1 cellular context compared by ENCODE assay signal in the genomic region with DNA sequence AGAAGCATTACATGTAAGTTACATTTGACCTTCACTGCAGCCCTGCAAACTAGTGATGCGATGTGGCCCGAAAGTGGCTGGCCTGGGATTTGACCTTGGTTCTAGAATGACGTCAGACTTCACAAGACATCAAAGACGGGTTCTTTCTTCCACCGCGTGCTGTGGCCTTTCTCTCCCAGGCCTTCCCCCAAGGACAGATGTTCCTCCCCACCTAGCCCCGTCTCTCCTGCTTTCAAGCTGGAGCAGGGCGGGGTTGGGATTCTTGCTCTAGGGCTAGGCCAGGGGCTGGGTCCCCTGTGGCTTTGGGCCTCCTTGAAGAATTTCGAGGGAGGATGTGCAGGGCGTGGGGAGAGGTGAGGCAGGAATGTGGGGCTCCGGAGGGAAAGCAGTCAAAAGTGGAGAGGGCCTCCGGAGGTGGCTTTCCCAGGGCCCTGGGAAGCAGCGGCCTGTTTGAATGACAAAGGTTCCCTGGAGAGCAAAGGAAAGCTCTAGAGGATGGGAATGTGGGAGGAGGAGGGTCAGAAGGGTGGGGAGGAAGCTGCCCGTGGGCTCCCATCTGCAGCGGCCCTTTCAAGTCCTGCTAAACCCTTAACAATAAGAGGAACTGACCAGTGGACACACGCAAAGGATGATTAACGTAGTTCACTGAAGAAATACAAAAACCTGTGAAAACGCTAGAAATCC.
TF ChIP-seq lines count a peak whose summit lies in the region.

No MANE protein-coding gene starts in this region.

TF ChIP-seq in HepG2, 621 proteins besides CTCF, POLR2A, EP300 and RAD21 (continued from another document and continues in another):
- TF ChIP-seq, protein P1, sequence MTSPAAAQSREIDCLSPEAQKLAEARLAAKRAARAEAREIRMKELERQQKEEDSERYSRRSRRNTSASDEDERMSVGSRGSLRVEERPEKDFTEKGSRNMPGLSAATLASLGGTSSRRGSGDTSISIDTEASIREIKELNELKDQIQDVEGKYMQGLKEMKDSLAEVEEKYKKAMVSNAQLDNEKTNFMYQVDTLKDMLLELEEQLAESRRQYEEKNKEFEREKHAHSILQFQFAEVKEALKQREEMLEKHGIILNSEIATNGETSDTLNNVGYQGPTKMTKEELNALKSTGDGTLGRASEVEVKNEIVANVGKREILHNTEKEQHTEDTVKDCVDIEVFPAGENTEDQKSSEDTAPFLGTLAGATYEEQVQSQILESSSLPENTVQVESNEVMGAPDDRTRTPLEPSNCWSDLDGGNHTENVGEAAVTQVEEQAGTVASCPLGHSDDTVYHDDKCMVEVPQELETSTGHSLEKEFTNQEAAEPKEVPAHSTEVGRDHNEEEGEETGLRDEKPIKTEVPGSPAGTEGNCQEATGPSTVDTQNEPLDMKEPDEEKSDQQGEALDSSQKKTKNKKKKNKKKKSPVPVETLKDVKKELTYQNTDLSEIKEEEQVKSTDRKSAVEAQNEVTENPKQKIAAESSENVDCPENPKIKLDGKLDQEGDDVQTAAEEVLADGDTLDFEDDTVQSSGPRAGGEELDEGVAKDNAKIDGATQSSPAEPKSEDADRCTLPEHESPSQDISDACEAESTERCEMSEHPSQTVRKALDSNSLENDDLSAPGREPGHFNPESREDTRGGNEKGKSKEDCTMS (CRISPR knock-in tag; conservative IDR thresholded peaks at IDR 0.05): no peak
- TF ChIP-seq MTF1 (CRISPR knock-in tag; IDR thresholded peaks at IDR 0.05): no peak
- no peak for TF ChIP-seq TP53 (CRISPR knock-in tag; conservative IDR thresholded peaks at IDR 0.05)
- TF ChIP-seq KMT2A (CRISPR knock-in tag; IDR thresholded peaks at IDR 0.05): no peak
- TF ChIP-seq ERF (CRISPR knock-in tag; IDR thresholded peaks at IDR 0.05): peak; percentile 69; the same call in 1 of the 2 replicates
- no peak for TF ChIP-seq DPF2 (CRISPR knock-in tag; IDR thresholded peaks at IDR 0.05; ENCODE audit: borderline replicate concordance, low read depth)
- TF ChIP-seq ZBTB7B (CRISPR knock-in tag; IDR thresholded peaks at IDR 0.05): no peak
- TF ChIP-seq DRAP1 (CRISPR knock-in tag; IDR thresholded peaks at IDR 0.05): no peak
- no peak for TF ChIP-seq FOSL1 (CRISPR knock-in tag; IDR thresholded peaks at IDR 0.05; ENCODE audit: borderline replicate concordance)
- TF ChIP-seq CCAR2 (optimal IDR thresholded peaks at IDR 0.05; ENCODE audit: low read depth, low read length): no peak
- TF ChIP-seq, protein P2, sequence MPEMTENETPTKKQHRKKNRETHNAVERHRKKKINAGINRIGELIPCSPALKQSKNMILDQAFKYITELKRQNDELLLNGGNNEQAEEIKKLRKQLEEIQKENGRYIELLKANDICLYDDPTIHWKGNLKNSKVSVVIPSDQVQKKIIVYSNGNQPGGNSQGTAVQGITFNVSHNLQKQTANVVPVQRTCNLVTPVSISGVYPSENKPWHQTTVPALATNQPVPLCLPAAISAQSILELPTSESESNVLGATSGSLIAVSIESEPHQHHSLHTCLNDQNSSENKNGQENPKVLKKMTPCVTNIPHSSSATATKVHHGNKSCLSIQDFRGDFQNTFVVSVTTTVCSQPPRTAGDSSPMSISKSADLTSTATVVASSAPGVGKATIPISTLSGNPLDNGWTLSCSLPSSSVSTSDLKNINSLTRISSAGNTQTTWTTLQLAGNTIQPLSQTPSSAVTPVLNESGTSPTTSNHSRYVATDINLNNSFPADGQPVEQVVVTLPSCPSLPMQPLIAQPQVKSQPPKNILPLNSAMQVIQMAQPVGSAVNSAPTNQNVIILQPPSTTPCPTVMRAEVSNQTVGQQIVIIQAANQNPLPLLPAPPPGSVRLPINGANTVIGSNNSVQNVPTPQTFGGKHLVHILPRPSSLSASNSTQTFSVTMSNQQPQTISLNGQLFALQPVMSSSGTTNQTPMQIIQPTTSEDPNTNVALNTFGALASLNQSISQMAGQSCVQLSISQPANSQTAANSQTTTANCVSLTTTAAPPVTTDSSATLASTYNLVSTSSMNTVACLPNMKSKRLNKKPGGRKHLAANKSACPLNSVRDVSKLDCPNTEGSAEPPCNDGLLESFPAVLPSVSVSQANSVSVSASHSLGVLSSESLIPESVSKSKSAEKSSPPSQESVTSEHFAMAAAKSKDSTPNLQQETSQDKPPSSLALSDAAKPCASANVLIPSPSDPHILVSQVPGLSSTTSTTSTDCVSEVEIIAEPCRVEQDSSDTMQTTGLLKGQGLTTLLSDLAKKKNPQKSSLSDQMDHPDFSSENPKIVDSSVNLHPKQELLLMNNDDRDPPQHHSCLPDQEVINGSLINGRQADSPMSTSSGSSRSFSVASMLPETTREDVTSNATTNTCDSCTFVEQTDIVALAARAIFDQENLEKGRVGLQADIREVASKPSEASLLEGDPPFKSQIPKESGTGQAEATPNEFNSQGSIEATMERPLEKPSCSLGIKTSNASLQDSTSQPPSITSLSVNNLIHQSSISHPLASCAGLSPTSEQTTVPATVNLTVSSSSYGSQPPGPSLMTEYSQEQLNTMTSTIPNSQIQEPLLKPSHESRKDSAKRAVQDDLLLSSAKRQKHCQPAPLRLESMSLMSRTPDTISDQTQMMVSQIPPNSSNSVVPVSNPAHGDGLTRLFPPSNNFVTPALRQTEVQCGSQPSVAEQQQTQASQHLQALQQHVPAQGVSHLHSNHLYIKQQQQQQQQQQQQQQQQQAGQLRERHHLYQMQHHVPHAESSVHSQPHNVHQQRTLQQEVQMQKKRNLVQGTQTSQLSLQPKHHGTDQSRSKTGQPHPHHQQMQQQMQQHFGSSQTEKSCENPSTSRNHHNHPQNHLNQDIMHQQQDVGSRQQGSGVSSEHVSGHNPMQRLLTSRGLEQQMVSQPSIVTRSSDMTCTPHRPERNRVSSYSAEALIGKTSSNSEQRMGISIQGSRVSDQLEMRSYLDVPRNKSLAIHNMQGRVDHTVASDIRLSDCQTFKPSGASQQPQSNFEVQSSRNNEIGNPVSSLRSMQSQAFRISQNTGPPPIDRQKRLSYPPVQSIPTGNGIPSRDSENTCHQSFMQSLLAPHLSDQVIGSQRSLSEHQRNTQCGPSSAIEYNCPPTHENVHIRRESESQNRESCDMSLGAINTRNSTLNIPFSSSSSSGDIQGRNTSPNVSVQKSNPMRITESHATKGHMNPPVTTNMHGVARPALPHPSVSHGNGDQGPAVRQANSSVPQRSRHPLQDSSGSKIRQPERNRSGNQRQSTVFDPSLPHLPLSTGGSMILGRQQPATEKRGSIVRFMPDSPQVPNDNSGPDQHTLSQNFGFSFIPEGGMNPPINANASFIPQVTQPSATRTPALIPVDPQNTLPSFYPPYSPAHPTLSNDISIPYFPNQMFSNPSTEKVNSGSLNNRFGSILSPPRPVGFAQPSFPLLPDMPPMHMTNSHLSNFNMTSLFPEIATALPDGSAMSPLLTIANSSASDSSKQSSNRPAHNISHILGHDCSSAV (CRISPR knock-in tag; IDR thresholded peaks at IDR 0.05; ENCODE audit: borderline replicate concordance): no peak
- no peak for TF ChIP-seq PHB2 (IDR thresholded peaks at IDR 0.05; ENCODE audit: partially characterized antibody)
- no peak for TF ChIP-seq NFATC3 (CRISPR knock-in tag; IDR thresholded peaks at IDR 0.05)
- no peak for TF ChIP-seq AGO2 (optimal IDR thresholded peaks at IDR 0.05; ENCODE audit: low read depth, low read length)
- no peak for TF ChIP-seq ZNF382 (CRISPR knock-in tag; IDR thresholded peaks at IDR 0.05; ENCODE audit: borderline replicate concordance)
- TF ChIP-seq, protein P3, sequence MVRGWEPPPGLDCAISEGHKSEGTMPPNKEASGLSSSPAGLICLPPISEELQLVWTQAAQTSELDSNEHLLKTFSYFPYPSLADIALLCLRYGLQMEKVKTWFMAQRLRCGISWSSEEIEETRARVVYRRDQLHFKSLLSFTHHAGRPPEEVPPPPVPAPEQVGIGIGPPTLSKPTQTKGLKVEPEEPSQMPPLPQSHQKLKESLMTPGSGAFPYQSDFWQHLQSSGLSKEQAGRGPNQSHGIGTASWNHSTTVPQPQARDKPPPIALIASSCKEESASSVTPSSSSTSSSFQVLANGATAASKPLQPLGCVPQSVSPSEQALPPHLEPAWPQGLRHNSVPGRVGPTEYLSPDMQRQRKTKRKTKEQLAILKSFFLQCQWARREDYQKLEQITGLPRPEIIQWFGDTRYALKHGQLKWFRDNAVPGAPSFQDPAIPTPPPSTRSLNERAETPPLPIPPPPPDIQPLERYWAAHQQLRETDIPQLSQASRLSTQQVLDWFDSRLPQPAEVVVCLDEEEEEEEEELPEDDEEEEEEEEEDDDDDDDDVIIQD (CRISPR knock-in tag; IDR thresholded peaks at IDR 0.05; ENCODE audit: low read depth): peak; percentile 71
- TF ChIP-seq, protein P4, sequence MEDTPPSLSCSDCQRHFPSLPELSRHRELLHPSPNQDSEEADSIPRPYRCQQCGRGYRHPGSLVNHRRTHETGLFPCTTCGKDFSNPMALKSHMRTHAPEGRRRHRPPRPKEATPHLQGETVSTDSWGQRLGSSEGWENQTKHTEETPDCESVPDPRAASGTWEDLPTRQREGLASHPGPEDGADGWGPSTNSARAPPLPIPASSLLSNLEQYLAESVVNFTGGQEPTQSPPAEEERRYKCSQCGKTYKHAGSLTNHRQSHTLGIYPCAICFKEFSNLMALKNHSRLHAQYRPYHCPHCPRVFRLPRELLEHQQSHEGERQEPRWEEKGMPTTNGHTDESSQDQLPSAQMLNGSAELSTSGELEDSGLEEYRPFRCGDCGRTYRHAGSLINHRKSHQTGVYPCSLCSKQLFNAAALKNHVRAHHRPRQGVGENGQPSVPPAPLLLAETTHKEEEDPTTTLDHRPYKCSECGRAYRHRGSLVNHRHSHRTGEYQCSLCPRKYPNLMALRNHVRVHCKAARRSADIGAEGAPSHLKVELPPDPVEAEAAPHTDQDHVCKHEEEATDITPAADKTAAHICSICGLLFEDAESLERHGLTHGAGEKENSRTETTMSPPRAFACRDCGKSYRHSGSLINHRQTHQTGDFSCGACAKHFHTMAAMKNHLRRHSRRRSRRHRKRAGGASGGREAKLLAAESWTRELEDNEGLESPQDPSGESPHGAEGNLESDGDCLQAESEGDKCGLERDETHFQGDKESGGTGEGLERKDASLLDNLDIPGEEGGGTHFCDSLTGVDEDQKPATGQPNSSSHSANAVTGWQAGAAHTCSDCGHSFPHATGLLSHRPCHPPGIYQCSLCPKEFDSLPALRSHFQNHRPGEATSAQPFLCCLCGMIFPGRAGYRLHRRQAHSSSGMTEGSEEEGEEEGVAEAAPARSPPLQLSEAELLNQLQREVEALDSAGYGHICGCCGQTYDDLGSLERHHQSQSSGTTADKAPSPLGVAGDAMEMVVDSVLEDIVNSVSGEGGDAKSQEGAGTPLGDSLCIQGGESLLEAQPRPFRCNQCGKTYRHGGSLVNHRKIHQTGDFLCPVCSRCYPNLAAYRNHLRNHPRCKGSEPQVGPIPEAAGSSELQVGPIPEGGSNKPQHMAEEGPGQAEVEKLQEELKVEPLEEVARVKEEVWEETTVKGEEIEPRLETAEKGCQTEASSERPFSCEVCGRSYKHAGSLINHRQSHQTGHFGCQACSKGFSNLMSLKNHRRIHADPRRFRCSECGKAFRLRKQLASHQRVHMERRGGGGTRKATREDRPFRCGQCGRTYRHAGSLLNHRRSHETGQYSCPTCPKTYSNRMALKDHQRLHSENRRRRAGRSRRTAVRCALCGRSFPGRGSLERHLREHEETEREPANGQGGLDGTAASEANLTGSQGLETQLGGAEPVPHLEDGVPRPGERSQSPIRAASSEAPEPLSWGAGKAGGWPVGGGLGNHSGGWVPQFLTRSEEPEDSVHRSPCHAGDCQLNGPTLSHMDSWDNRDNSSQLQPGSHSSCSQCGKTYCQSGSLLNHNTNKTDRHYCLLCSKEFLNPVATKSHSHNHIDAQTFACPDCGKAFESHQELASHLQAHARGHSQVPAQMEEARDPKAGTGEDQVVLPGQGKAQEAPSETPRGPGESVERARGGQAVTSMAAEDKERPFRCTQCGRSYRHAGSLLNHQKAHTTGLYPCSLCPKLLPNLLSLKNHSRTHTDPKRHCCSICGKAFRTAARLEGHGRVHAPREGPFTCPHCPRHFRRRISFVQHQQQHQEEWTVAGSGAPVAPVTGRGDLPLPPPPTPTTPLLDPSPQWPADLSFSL (CRISPR knock-in tag; IDR thresholded peaks at IDR 0.05): no peak
- no peak for TF ChIP-seq BRD4 (CRISPR knock-in tag; IDR thresholded peaks at IDR 0.05)
- TF ChIP-seq SMARCC2 (IDR thresholded peaks at IDR 0.05): no peak
- TF ChIP-seq, protein P5, sequence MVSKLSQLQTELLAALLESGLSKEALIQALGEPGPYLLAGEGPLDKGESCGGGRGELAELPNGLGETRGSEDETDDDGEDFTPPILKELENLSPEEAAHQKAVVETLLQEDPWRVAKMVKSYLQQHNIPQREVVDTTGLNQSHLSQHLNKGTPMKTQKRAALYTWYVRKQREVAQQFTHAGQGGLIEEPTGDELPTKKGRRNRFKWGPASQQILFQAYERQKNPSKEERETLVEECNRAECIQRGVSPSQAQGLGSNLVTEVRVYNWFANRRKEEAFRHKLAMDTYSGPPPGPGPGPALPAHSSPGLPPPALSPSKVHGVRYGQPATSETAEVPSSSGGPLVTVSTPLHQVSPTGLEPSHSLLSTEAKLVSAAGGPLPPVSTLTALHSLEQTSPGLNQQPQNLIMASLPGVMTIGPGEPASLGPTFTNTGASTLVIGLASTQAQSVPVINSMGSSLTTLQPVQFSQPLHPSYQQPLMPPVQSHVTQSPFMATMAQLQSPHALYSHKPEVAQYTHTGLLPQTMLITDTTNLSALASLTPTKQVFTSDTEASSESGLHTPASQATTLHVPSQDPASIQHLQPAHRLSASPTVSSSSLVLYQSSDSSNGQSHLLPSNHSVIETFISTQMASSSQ (IDR thresholded peaks at IDR 0.05; ENCODE audit: low read depth): no peak
- TF ChIP-seq, protein P5 (CRISPR knock-in tag; IDR thresholded peaks at IDR 0.05; ENCODE audit: borderline replicate concordance): 0 out of 2 replicates have a peak, but pooled peaks have one; percentile 19
- TF ChIP-seq, protein P6, sequence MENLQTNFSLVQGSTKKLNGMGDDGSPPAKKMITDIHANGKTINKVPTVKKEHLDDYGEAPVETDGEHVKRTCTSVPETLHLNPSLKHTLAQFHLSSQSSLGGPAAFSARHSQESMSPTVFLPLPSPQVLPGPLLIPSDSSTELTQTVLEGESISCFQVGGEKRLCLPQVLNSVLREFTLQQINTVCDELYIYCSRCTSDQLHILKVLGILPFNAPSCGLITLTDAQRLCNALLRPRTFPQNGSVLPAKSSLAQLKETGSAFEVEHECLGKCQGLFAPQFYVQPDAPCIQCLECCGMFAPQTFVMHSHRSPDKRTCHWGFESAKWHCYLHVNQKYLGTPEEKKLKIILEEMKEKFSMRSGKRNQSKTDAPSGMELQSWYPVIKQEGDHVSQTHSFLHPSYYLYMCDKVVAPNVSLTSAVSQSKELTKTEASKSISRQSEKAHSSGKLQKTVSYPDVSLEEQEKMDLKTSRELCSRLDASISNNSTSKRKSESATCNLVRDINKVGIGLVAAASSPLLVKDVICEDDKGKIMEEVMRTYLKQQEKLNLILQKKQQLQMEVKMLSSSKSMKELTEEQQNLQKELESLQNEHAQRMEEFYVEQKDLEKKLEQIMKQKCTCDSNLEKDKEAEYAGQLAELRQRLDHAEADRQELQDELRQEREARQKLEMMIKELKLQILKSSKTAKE (CRISPR knock-in tag; IDR thresholded peaks at IDR 0.05; ENCODE audit: borderline replicate concordance): no peak
- TF ChIP-seq CENPX (CRISPR knock-in tag; IDR thresholded peaks at IDR 0.05): no peak
